In the genomic region with DNA sequence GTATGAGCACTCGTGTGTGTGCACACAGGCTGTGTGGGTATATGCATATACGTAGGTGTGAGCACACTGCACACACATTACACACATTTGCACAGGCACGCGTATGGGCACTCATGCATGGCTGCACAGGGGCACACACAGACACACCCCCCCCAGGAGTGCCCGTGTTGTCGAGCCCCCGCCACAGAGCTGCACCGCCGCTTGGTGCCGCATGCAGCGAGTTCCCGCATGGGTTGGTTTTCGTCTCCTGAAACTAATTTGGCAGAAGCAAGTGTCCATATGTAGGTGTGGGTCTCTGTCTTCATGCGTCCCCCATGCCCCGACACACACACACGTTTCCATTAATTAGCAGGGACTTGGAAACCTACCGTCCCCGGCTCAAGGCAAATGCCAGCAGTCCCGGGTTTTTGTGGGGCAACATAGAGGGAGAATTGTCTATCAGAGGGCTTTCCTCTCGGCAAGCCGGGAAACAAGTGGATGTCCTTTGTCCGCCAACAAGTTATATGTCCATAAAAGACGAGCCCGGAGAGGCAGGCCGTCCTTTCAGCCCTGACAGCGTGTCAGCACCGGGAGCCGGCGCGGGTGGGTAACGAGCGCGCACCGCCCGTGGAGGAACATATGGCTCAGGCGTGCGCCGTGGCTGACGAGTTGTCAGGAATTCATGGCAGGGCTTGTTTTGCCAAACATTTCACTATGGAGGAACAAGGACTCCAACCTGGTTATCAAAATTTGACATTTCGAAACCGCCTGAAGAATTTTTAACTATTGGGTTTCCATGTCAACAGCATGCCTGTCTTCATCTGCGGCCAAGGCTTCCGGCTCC, we compare ENCODE assay signal across 20 cellular contexts.
DNase-seq lines count a peak whose midpoint lies in the region; ATAC-seq and TF ChIP-seq lines count a peak whose summit lies in the region.
"Had no signal": no experiment of that assay in that cellular context is flagged by ENCODE, and none has a peak within 500 bp of the region (broad histone marks: within the 10 kb centered on the region; RNA-seq: fewer than 3 reads in every experiment).

No MANE protein-coding gene starts in this region.

- no peak for DNase-seq in left ventricle myocardium inferior
- DNase-seq in right cardiac atrium = no peak
- peak in 9 of 10 donors; percentile 38 to 85 (median 62) for DNase-seq in dorsolateral prefrontal cortex
- peak; percentile 51 for DNase-seq in occipital lobe (lab: John Stamatoyannopoulos, UW)
- DNase-seq in NCI-H345 (lab: John Stamatoyannopoulos, UW) = no peak
- DNase-seq: activated CD4-positive, alpha-beta T cell treated with anti-CD3 and anti-CD28 coated beads, Interleukin-2, amount 10 ng/mL, durations not matched to agents 24 days and 14 days; activated CD8-positive, alpha-beta memory T cell treated with anti-CD3 and anti-CD28 coated beads, Interleukin-2, amount 50 U/mL, for 48 hours; activated gamma-delta T cell; colonic mucosa; DMS79; GOT3; IMR-90; MG63; NCI-H187; spleen had no signal

- intact Hi-C loops in left ventricle myocardium inferior (cut with micrococcal nuclease) = no loop called here
- intact Hi-C loops in right cardiac atrium (cut with DNase I) = no loop called here
- intact Hi-C loops in dorsolateral prefrontal cortex (cut with DNase I) = loop anchor here in 1 of 2 donors (2.0 kb wide), 1 partner anchor 21 kb away; no protein-coding TSS in a partner anchor

- no peaks in the 10 kb centered on the region for H3K9me3 ChIP-seq in left ventricle myocardium inferior (replicated peaks)
- H3K9me3 ChIP-seq in right cardiac atrium (ENCODE audit: control insufficient read depth, low read length) = no peaks in the 10 kb centered on the region
- H3K9me3 ChIP-seq: colonic mucosa, MG63, spleen, testis had no signal

- H3K4me3 ChIP-seq in left ventricle myocardium inferior = no peak overlapping the region
- no peak overlapping the region for H3K4me3 ChIP-seq in right cardiac atrium (ENCODE audit: low read length)
- peak overlapping the region; percentile 5 to 70 (median 41) for H3K4me3 ChIP-seq in dorsolateral prefrontal cortex
- H3K4me3 ChIP-seq: colonic mucosa, MG63, spleen, testis had no signal

- H3K27me3 ChIP-seq in left ventricle myocardium inferior (ENCODE audit: low read depth) = peaks cover 92% of the 10 kb centered on the region
- H3K27me3 ChIP-seq in right cardiac atrium (ENCODE audit: control insufficient read depth, insufficient read depth) = no peaks in the 10 kb centered on the region
- no peaks in the 10 kb centered on the region for H3K27me3 ChIP-seq in dorsolateral prefrontal cortex
- H3K27me3 ChIP-seq: colonic mucosa, testis had no signal

- no peak for ATAC-seq in right cardiac atrium
- no peak for ATAC-seq in HG02623 (IDR thresholded peaks at IDR 0.05; ENCODE audit: unreplicated experiment)
- ATAC-seq in HG03565 (IDR thresholded peaks at IDR 0.05; ENCODE audit: unreplicated experiment) = no peak
- ATAC-seq in HG03342 (IDR thresholded peaks at IDR 0.05; ENCODE audit: unreplicated experiment) = no peak

- WGBS in right cardiac atrium = 76% methylated on average over 43 of the region's 43 CpGs

- TF ChIP-seq CTCF in left ventricle myocardium inferior (IDR thresholded peaks at IDR 0.05; ENCODE audit: borderline replicate concordance) = no peak
- peak in 1 of 56 donors; percentile 4 for TF ChIP-seq CTCF in dorsolateral prefrontal cortex (IDR thresholded peaks at IDR 0.05 in 54 of 56, conservative IDR thresholded peaks at IDR 0.05 in 2 of 56; ENCODE audit: low read depth in 1 of 56, partially characterized antibody in 56 of 56)

- H3K4me1 ChIP-seq in left ventricle myocardium inferior = no peaks in the 10 kb centered on the region
- no peaks in the 10 kb centered on the region for H3K4me1 ChIP-seq in right cardiac atrium (ENCODE audit: control insufficient read depth, insufficient read depth, low read length)
- H3K4me1 ChIP-seq: colonic mucosa, parathyroid adenoma, spleen had no signal

- H3K36me3 ChIP-seq in left ventricle myocardium inferior = no peaks in the 10 kb centered on the region
- H3K36me3 ChIP-seq: colonic mucosa, MG63, spleen had no signal

- H3K27ac ChIP-seq in left ventricle myocardium inferior (replicated peaks) (peak overlapping the region; percentile 12), right cardiac atrium (ENCODE audit: low read length) (no peak overlapping the region), dorsolateral prefrontal cortex (peak overlapping the region in 58 of 59 donors; percentile 38 to 96 (median 86))
- H3K27ac ChIP-seq: colonic mucosa, parathyroid adenoma, spleen, testis had no signal

Comparison
In these comparisons a context has a peak if more than half of its experiments do, and no peak if none do; other contexts are left out.
1. DNase-seq: peak in dorsolateral prefrontal cortex (9 of 10) and occipital lobe (single experiment); none in left ventricle myocardium inferior (single experiment), right cardiac atrium (0 of 3) and NCI-H345 (single experiment).
2. H3K4me3 ChIP-seq: peak in dorsolateral prefrontal cortex (59 of 59); none in left ventricle myocardium inferior (single experiment) and right cardiac atrium (single experiment).